ENCODE assay signal across 1 cellular context in the genomic region with DNA sequence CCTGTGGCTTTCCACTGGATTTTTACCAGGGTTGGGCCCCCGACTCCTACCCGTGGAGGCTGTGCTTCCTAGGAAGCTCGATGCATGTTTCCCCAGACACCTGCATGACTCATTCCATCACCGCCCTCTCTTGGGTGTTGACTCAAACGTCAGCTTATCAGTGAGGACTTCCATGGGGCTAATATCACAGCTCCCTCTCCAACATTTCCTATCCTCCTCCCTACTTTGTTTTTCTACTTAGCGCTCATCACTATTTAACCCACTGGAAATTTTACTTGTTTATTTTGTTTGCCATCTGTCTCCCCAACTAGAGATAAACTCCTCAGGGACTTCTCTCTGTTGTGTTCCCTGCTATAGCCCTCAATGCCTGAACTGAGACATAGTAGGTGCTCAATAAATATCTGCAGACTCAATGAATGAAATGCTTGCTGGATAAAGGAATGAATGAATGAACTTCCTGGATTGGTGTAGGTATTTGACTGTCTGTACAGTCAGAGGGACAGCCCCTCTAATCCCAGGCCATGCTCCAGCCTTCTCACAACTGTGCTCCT.
TF ChIP-seq lines count a peak whose summit lies in the region.

No MANE protein-coding gene starts in this region.

TF ChIP-seq in WTC11, 78 proteins besides CTCF, POLR2A, EP300 and RAD21 (continued from another document):
- TF ChIP-seq, protein P1, sequence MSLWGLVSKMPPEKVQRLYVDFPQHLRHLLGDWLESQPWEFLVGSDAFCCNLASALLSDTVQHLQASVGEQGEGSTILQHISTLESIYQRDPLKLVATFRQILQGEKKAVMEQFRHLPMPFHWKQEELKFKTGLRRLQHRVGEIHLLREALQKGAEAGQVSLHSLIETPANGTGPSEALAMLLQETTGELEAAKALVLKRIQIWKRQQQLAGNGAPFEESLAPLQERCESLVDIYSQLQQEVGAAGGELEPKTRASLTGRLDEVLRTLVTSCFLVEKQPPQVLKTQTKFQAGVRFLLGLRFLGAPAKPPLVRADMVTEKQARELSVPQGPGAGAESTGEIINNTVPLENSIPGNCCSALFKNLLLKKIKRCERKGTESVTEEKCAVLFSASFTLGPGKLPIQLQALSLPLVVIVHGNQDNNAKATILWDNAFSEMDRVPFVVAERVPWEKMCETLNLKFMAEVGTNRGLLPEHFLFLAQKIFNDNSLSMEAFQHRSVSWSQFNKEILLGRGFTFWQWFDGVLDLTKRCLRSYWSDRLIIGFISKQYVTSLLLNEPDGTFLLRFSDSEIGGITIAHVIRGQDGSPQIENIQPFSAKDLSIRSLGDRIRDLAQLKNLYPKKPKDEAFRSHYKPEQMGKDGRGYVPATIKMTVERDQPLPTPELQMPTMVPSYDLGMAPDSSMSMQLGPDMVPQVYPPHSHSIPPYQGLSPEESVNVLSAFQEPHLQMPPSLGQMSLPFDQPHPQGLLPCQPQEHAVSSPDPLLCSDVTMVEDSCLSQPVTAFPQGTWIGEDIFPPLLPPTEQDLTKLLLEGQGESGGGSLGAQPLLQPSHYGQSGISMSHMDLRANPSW (CRISPR knock-in tag; conservative IDR thresholded peaks at IDR 0.05; ENCODE audit: low read depth): no peak
- TF ChIP-seq, protein P2, sequence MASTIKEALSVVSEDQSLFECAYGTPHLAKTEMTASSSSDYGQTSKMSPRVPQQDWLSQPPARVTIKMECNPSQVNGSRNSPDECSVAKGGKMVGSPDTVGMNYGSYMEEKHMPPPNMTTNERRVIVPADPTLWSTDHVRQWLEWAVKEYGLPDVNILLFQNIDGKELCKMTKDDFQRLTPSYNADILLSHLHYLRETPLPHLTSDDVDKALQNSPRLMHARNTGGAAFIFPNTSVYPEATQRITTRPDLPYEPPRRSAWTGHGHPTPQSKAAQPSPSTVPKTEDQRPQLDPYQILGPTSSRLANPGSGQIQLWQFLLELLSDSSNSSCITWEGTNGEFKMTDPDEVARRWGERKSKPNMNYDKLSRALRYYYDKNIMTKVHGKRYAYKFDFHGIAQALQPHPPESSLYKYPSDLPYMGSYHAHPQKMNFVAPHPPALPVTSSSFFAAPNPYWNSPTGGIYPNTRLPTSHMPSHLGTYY (CRISPR knock-in tag; IDR thresholded peaks at IDR 0.05): no peak
- TF ChIP-seq ZBTB21 (CRISPR knock-in tag; IDR thresholded peaks at IDR 0.05; ENCODE audit: borderline replicate concordance): no peak
